9 cellular contexts compared by ENCODE assay signal in genomic region chr4:55545133-55545532, GRCh38. TPM values are rescaled to one million over a fixed set of nuclear protein-coding genes. Genes with fewer than 3 reads are reported as not detected.
DNase-seq lines count a peak whose midpoint lies in the region; ATAC-seq and TF ChIP-seq lines count a peak whose summit lies in the region.
"Had no signal": no experiment of that assay in that cellular context is flagged by ENCODE, and none has a peak within 500 bp of the region (broad histone marks: within the 10 kb centered on the region; RNA-seq: fewer than 3 reads in every experiment).

No MANE protein-coding gene starts in this region.

- H3K36me3 Mint-ChIP-seq in IgD-negative memory B cell = no peaks in the 10 kb centered on the region
- peaks cover 1% of the 10 kb centered on the region for H3K36me3 Mint-ChIP-seq in activated naive CD8-positive, alpha-beta T cell treated with anti-CD3 and anti-CD28 coated beads, Interleukin-2, amount 10 ng/mL, durations not matched to agents 7 days and 5 days

- H3K27ac Mint-ChIP-seq in IgD-negative memory B cell = peak overlapping the region; percentile 89 to 98 (median 97)
- H3K27ac Mint-ChIP-seq in activated naive CD8-positive, alpha-beta T cell treated with anti-CD3 and anti-CD28 coated beads, Interleukin-2, amount 10 ng/mL, durations not matched to agents 7 days and 5 days = no peak overlapping the region

- no peaks in the 10 kb centered on the region for H3K36me3 ChIP-seq in transverse colon

- intact Hi-C loops in transverse colon (cut with DNase I; ENCODE audit: low total_unique reads) = loop anchor here (5.0 kb wide), 1 partner anchor 198 kb away; the partner anchor contains the start of gene SRD5A3

- WGBS in transverse colon (ENCODE audit: low coverage in 1 of 2), 2 donors = 7 to 10% methylated on average over 5 to 7 of the region's 7 CpGs

- peak overlapping the region; percentile 72 to 97 (median 90) for H3K4me3 ChIP-seq in transverse colon

- peak overlapping the region; percentile 88 to 99 (median 97) for H3K4me3 Mint-ChIP-seq in IgD-negative memory B cell
- peak overlapping the region; percentile 89 for H3K4me3 Mint-ChIP-seq in activated naive CD8-positive, alpha-beta T cell treated with anti-CD3 and anti-CD28 coated beads, Interleukin-2, amount 10 ng/mL, durations not matched to agents 7 days and 5 days

- no peak for TF ChIP-seq EP300 in transverse colon (IDR thresholded peaks at IDR 0.05; ENCODE audit: low read depth)

- peak overlapping the region; percentile 97 to 100 (median 98) for H3K27ac ChIP-seq in transverse colon

- H3K27me3 ChIP-seq in transverse colon = no peaks in the 10 kb centered on the region

- peaks cover 0 to 29% (median 19%) of the 10 kb centered on the region in 4 donors for H3K4me1 ChIP-seq in transverse colon

- H3K9me3 Mint-ChIP-seq in IgD-negative memory B cell = no peaks in the 10 kb centered on the region
- no peaks in the 10 kb centered on the region for H3K9me3 Mint-ChIP-seq in activated naive CD8-positive, alpha-beta T cell treated with anti-CD3 and anti-CD28 coated beads, Interleukin-2, amount 10 ng/mL, durations not matched to agents 7 days and 5 days

- TF ChIP-seq POLR2A in transverse colon (IDR thresholded peaks at IDR 0.05) = no peak

- no peak for ATAC-seq in activated naive CD8-positive, alpha-beta T cell treated with anti-CD3 and anti-CD28 coated beads, Interleukin-2, amount 10 ng/mL, durations not matched to agents 7 days and 5 days (ENCODE audit: low read depth)
- no peak for ATAC-seq in HG03439 (IDR thresholded peaks at IDR 0.05; ENCODE audit: unreplicated experiment)
- no peak for ATAC-seq in HG02973 (IDR thresholded peaks at IDR 0.05; ENCODE audit: unreplicated experiment)

- H3K4me1 Mint-ChIP-seq in IgD-negative memory B cell = peaks cover 16 to 35% (median 26%) of the 10 kb centered on the region in 3 donors
- H3K4me1 Mint-ChIP-seq in activated naive CD8-positive, alpha-beta T cell treated with anti-CD3 and anti-CD28 coated beads, Interleukin-2, amount 10 ng/mL, durations not matched to agents 7 days and 5 days = peaks cover 32% of the 10 kb centered on the region

- no peak for TF ChIP-seq CTCF in transverse colon (IDR thresholded peaks at IDR 0.05)

- no peaks in the 10 kb centered on the region for H3K9me3 ChIP-seq in transverse colon

- H3K27me3 Mint-ChIP-seq in IgD-negative memory B cell = peaks cover 1% of the 10 kb centered on the region
- peaks cover 4% of the 10 kb centered on the region for H3K27me3 Mint-ChIP-seq in activated naive CD8-positive, alpha-beta T cell treated with anti-CD3 and anti-CD28 coated beads, Interleukin-2, amount 10 ng/mL, durations not matched to agents 7 days and 5 days

- in situ Hi-C loops in transverse colon (cut with MboI; ENCODE audit: low pct_ligation_motif_present in 1 of 4, low pct_unique_long_range_greater_than_20kb in 1 of 4, low sequenced_read_pairs in 3 of 4) = loop anchor here in 1 of 4 donors (25.0 kb wide), 1 partner anchor 208 kb away; the partner anchor contains the start of gene SRD5A3

- POLR2A ChIA-PET in activated naive CD8-positive, alpha-beta T cell treated with anti-CD3 and anti-CD28 coated beads, Interleukin-2, amount 10 ng/mL, durations not matched to agents 7 days and 5 days (lab: Charles Lee) = interaction anchor here (0.5 to 1.4 kb wide), 6 partner anchors 133 to 1362 kb away, joined by 3 to 10 read pairs (median 3); partner anchors contain the start of genes SRD5A3 and TMEM165

- DNase-seq in CD1c-positive myeloid dendritic cell (ENCODE audit: extremely low spot score) (peak; percentile 9), kidney glomerular epithelial cell (lab: John Stamatoyannopoulos, UW) (peak; percentile 17), transverse colon (no peak), retina (no peak)
- no peak for DNase-seq in activated naive CD8-positive, alpha-beta T cell treated with anti-CD3 and anti-CD28 coated beads, Interleukin-2, amount 10 ng/mL, durations not matched to agents 7 days and 5 days

RNA-seq across cellular contexts. Expression of gene CLOCK, which starts 1.6 kb away (rescaled TPM):
- 4.3 TPM for polyA plus RNA-seq in IgD-negative memory B cell
- total RNA-seq in activated naive CD8-positive, alpha-beta T cell treated with anti-CD3 and anti-CD28 coated beads, Interleukin-2, amount 10 ng/mL, durations not matched to agents 7 days and 5 days = 1 to 10 TPM; 8.5 to 9.1 TPM
- 10 to 100 TPM in 3 of 4 donors, 1 to 10 TPM in 1; 6.7 to 19.7 (median 16.9) TPM for total RNA-seq in transverse colon

RNA-seq across cellular contexts. Expression of gene PDCL2, which starts 46.9 kb away (rescaled TPM):
- polyA plus RNA-seq in IgD-negative memory B cell = not detected
- not detected for total RNA-seq in activated naive CD8-positive, alpha-beta T cell treated with anti-CD3 and anti-CD28 coated beads, Interleukin-2, amount 10 ng/mL, durations not matched to agents 7 days and 5 days
- total RNA-seq in transverse colon = not detected
- total RNA-seq: LHCN-M2 had no signal

Comparison
In these comparisons a context has a peak if more than half of its experiments do, and no peak if none do; other contexts are left out.
1. DNase-seq: peak in CD1c-positive myeloid dendritic cell (single experiment) and kidney glomerular epithelial cell (single experiment); none in activated naive CD8-positive, alpha-beta T cell treated with anti-CD3 and anti-CD28 coated beads, Interleukin-2, amount 10 ng/mL, durations not matched to agents 7 days and 5 days (single experiment), transverse colon (single experiment) and retina (single experiment).